In the genomic region with DNA sequence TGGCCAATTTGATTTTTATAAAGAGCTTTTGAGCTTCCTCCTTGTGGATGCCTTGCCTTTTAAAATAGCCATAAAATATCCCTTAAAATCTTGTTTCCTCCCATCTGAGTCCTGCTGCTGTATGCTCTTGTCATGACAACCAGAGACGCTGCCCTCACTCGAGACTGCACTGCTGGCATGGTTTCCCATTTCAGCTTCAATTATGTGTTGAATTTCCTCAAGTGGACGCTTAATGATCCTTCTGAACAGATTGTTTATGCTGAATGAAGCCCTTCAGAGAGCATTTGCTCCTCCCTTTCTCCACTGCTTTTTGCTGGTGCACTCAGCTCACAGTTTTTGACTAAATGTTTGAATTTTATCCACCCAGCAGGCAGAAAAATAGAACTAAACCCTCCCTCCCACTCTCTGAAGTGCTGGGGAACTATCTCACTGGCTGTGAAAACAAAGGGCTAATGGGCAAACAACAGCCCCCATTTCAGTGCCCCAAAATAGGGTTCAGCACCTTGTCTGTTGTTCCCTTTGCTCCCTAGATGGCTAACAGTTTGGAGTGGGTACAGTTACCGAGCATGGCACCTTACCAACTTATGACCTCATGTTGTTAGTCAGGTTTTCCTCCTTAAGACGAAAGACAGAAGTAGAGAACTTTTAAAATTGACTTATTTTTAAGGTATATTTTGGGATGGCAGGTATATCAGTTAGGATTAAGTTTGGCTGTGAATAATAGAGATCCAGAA, we compare ENCODE assay signal across 11 cellular contexts. TPM values are rescaled to one million over a fixed set of nuclear protein-coding genes. Genes with fewer than 3 reads are reported as not detected.
A peak's percentile ranks its signal among the peaks of the same experiment; 100 is the strongest.
DNase-seq lines count a peak whose midpoint lies in the region; ATAC-seq and TF ChIP-seq lines count a peak whose summit lies in the region.
"Had no signal": no experiment of that assay in that cellular context is flagged by ENCODE, and none has a peak within 500 bp of the region (broad histone marks: within the 10 kb centered on the region; RNA-seq: fewer than 3 reads in every experiment).

No MANE protein-coding gene starts in this region.

- H3K4me3 ChIP-seq in astrocyte of the cerebellum (ENCODE audit: low read depth, low read length) (no peak overlapping the region), mesodermal cell (ENCODE audit: extremely low read depth, insufficient read depth, low read length, poor library complexity, severe bottlenecking) (no peak overlapping the region)
- H3K4me3 ChIP-seq: adrenal gland had no signal

- DNase-seq in COR-L47 (lab: John Stamatoyannopoulos, UW) (peak; percentile 33), NCI-H1694 treated with DMSO at 0.1 percent for 48 hours (lab: John Stamatoyannopoulos, UW) (peak; percentile 59), astrocyte of the cerebellum (ENCODE audit: low read depth) (peak; percentile 32), AG08395 (ENCODE audit: low spot score) (no peak), activated gamma-delta T cell treated with Interleukin-2 at 50 U/mL for 16 hours (no peak), NAMALWA (ENCODE audit: low spot score) (no peak)
- DNase-seq: CD4-positive, alpha-beta T cell; NCI-H82 had no signal

- WGBS in mesodermal cell (ENCODE audit: insufficient coverage in 2 of 2), 2 experiments: 94 to 96% methylated on average over 4 to 5 of the region's 5 CpGs

- peaks cover 27% of the 10 kb centered on the region for H3K4me1 ChIP-seq in mesodermal cell (ENCODE audit: control insufficient read depth, insufficient read depth, low read length, poor library complexity, severe bottlenecking)

- H3K36me3 ChIP-seq in mesodermal cell (ENCODE audit: control insufficient read depth, insufficient read depth, low read length): peaks cover 46% of the 10 kb centered on the region

- ATAC-seq in GM18858 (IDR thresholded peaks at IDR 0.05; ENCODE audit: unreplicated experiment): no peak

- TF ChIP-seq CTCF in astrocyte of the cerebellum (IDR thresholded peaks at IDR 0.05; ENCODE audit: low read depth, low read length, missing control alignments): no peak

- no peaks in the 10 kb centered on the region for H3K9me3 ChIP-seq in mesodermal cell (ENCODE audit: control insufficient read depth, low read length)
- H3K9me3 ChIP-seq: adrenal gland had no signal

- in situ Hi-C loops in astrocyte of the cerebellum (cut with HindIII; ENCODE audit: low sequenced_read_pairs): no loop called here

- H3K27ac ChIP-seq in mesodermal cell (ENCODE audit: low read depth, low read length, severe bottlenecking): peak overlapping the region; percentile 54

RNA-seq across cellular contexts. Expression of gene RNF8, which starts 45.5 kb away (rescaled TPM):
- 21.7 TPM for polyA plus RNA-seq in mesodermal cell (2013, experiment 1 of 2)
- polyA plus RNA-seq in mesodermal cell (2013, experiment 2 of 2): 22.7 TPM

RNA-seq across cellular contexts. Expression of gene TMEM217, which starts 50.3 kb away (rescaled TPM):
- 0.92 TPM for polyA plus RNA-seq in mesodermal cell (2013, experiment 1 of 2)
- polyA plus RNA-seq in mesodermal cell (2013, experiment 2 of 2): 1.2 TPM

RNA-seq across cellular contexts. Expression of gene TBC1D22B, which starts 50.7 kb away (rescaled TPM):
- polyA plus RNA-seq in mesodermal cell (2013, experiment 1 of 2): 11.2 TPM
- polyA plus RNA-seq in mesodermal cell (2013, experiment 2 of 2): 9.9 TPM

Comparison
In these comparisons a context has a peak if more than half of its experiments do, and no peak if none do; other contexts are left out.
1. DNase-seq: peak in COR-L47 (single experiment), NCI-H1694 treated with DMSO at 0.1 percent for 48 hours (single experiment) and astrocyte of the cerebellum (single experiment); none in AG08395 (single experiment), activated gamma-delta T cell treated with Interleukin-2 at 50 U/mL for 16 hours (single experiment) and NAMALWA (single experiment).